Comparison of ENCODE assay signal across 8 cellular contexts in the genomic region with DNA sequence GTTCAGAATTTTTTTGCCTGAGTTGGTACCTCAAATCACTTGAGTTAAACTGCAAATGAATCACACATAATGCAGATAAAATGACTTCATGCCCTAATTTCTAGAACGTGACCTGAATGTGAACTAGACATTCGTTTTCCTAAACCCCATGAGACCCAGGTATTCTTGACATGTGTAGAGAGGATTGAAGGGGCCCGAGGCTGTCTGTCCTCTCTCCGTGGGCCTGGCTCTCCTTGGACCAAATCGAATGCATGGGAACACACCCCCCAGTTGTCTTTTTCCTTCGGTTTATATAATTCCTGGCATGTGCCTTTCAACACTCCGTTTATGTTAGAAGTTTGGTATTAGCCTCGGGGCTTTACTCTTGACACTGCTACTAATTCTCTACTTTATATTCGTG.
A peak's percentile ranks its signal among the peaks of the same experiment; 100 is the strongest.
DNase-seq lines count a peak whose midpoint lies in the region; ATAC-seq and TF ChIP-seq lines count a peak whose summit lies in the region.
"Not testable (repeated sequence)": the region's sequence is repeated elsewhere in the genome, so short reads cannot be mapped to it uniquely, and the experiment has no call there.

No MANE protein-coding gene starts in this region.

- not testable (repeated sequence) for H3K27me3 ChIP-seq in DOHH2 (ENCODE audit: control insufficient read depth, low read length); OCI-LY3 (ENCODE audit: low read depth, low read length); gastroesophageal sphincter; neutrophil; tibial nerve

- TF ChIP-seq POLR2A in gastroesophageal sphincter (IDR thresholded peaks at IDR 0.05); tibial nerve (IDR thresholded peaks at IDR 0.05): not testable (repeated sequence)

- TF ChIP-seq EP300 in gastroesophageal sphincter (IDR thresholded peaks at IDR 0.05); tibial nerve (IDR thresholded peaks at IDR 0.05): not testable (repeated sequence)

- H3K9me2 ChIP-seq in DOHH2 (replicated peaks; ENCODE audit: control insufficient read depth, low read length), result not testable (repeated sequence)

- H3K4me3 ChIP-seq in DOHH2 (ENCODE audit: low read length), result 0 out of 2 replicates have a peak overlapping the region, but pooled peaks have one; percentile 28
- not testable (repeated sequence) for H3K4me3 ChIP-seq in OCI-LY3 (ENCODE audit: low read length); neutrophil (ENCODE audit: low read depth in 1 of 2, low read length in 1 of 2)
- peak overlapping the region in 1 of 2 donors; percentile 24 for H3K4me3 ChIP-seq in gastroesophageal sphincter
- peak overlapping the region in 1 of 4 donors; percentile 24 for H3K4me3 ChIP-seq in tibial nerve

- not testable (repeated sequence) for H3K36me3 ChIP-seq in DOHH2 (ENCODE audit: control insufficient read depth, low read length); OCI-LY3 (replicated peaks; ENCODE audit: low read depth, low read length); gastroesophageal sphincter; neutrophil; tibial nerve

- peak overlapping the region; percentile 51 for H3K4me2 ChIP-seq in DOHH2 (ENCODE audit: low read length)
- peak overlapping the region; percentile 41 for H3K4me2 ChIP-seq in OCI-LY3 (ENCODE audit: low read length)

- peaks cover 31% of the 10 kb centered on the region for H3K4me1 Mint-ChIP-seq in activated CD4-positive, alpha-beta memory T cell treated with anti-CD3 and anti-CD28 coated beads, Interleukin-2, amount 10 ng/mL, durations not matched to agents 7 days and 5 days
- peaks cover 13% of the 10 kb centered on the region for H3K4me1 Mint-ChIP-seq in MCF 10A (ENCODE audit: insufficient read depth, unreplicated experiment)

- H3K79me2 ChIP-seq in DOHH2 (ENCODE audit: control insufficient read depth, low read length), result not testable (repeated sequence)
- peaks cover 26% of the 10 kb centered on the region for H3K79me2 ChIP-seq in OCI-LY3 (ENCODE audit: low read length)

- peaks cover 11% of the 10 kb centered on the region for H3K36me3 Mint-ChIP-seq in activated CD4-positive, alpha-beta memory T cell treated with anti-CD3 and anti-CD28 coated beads, Interleukin-2, amount 10 ng/mL, durations not matched to agents 7 days and 5 days (ENCODE audit: low read depth)
- not testable (repeated sequence) for H3K36me3 Mint-ChIP-seq in MCF 10A (ENCODE audit: insufficient read depth, unreplicated experiment)

- ATAC-seq in HG02588 (IDR thresholded peaks at IDR 0.05; ENCODE audit: unreplicated experiment) (peak; percentile 4), gastroesophageal sphincter (peak; percentile 11)

- H3K27ac ChIP-seq in DOHH2 (ENCODE audit: low read depth, low read length), result peak overlapping the region; percentile 28; the same call in 1 of the 2 replicates
- peak overlapping the region; percentile 23; the same call in 1 of the 2 replicates for H3K27ac ChIP-seq in OCI-LY3 (ENCODE audit: low read length)
- peak overlapping the region in 2 of 4 donors; percentile 46 to 48 for H3K27ac ChIP-seq in gastroesophageal sphincter
- H3K27ac ChIP-seq in neutrophil, result peak overlapping the region; percentile 81
- peak overlapping the region in 3 of 4 donors; percentile 3 to 60 (median 33) for H3K27ac ChIP-seq in tibial nerve

- H3K4me1 ChIP-seq in DOHH2 (ENCODE audit: control insufficient read depth, low read length) (peaks cover 28% of the 10 kb centered on the region), OCI-LY3 (ENCODE audit: low read length) (peaks cover 34% of the 10 kb centered on the region), gastroesophageal sphincter (peaks cover 0 to 10% (median 0%) of the 10 kb centered on the region in 3 donors), neutrophil (ENCODE audit: control insufficient read depth in 1 of 2, insufficient read depth in 1 of 2, low read depth in 1 of 2, low read length in 1 of 2) (peaks cover 17 to 20% of the 10 kb centered on the region in 2 experiments)
- H3K4me1 ChIP-seq in tibial nerve, result not testable (repeated sequence)

- H3K9me3 Mint-ChIP-seq in activated CD4-positive, alpha-beta memory T cell treated with anti-CD3 and anti-CD28 coated beads, Interleukin-2, amount 10 ng/mL, durations not matched to agents 7 days and 5 days; MCF 10A (ENCODE audit: unreplicated experiment): not testable (repeated sequence)

- H3F3A ChIP-seq in DOHH2 (ENCODE audit: control insufficient read depth, insufficient read depth), result not testable (repeated sequence)

- H3K4me3 Mint-ChIP-seq in activated CD4-positive, alpha-beta memory T cell treated with anti-CD3 and anti-CD28 coated beads, Interleukin-2, amount 10 ng/mL, durations not matched to agents 7 days and 5 days, result not testable (repeated sequence)
- H3K4me3 Mint-ChIP-seq in MCF 10A (ENCODE audit: unreplicated experiment), result peak overlapping the region; percentile 39

- WGBS in gastroesophageal sphincter (ENCODE audit: low coverage in 1 of 2), 2 donors, result 3% methylated on average over 5 of the region's 9 CpGs; no CpG with 5 or more reads in 1 of the 2 donors
- 11 to 13% methylated on average over 6 of the region's 9 CpGs for WGBS in tibial nerve, 2 donors

- BruUV-seq in MCF 10A (replicated peaks; lab: Mats Ljungman, UMichigan), result not testable (repeated sequence)

- TF ChIP-seq CTCF in DOHH2 (IDR thresholded peaks at IDR 0.05; ENCODE audit: low read depth, low read length, poor library complexity, severe bottlenecking); OCI-LY3 (IDR thresholded peaks at IDR 0.05; ENCODE audit: low read depth, low read length); MCF 10A (IDR thresholded peaks at IDR 0.05; ENCODE audit: unreplicated experiment); gastroesophageal sphincter (IDR thresholded peaks at IDR 0.05); neutrophil (IDR thresholded peaks at IDR 0.05); tibial nerve (IDR thresholded peaks at IDR 0.05): not testable (repeated sequence)

- intact Hi-C loops in MCF 10A (cut with micrococcal nuclease), result not testable (repeated sequence)

- not testable (repeated sequence) for H4K20me1 ChIP-seq in DOHH2 (ENCODE audit: control insufficient read depth, insufficient read depth, low read depth, low read length); OCI-LY3 (ENCODE audit: insufficient read depth, low read length)

- not testable (repeated sequence) for H3K9ac ChIP-seq in OCI-LY3 (ENCODE audit: low read length)

- not testable (repeated sequence) for H3K9me3 ChIP-seq in DOHH2 (ENCODE audit: control insufficient read depth, insufficient read depth, low read length); OCI-LY3 (ENCODE audit: insufficient read depth, low read length); gastroesophageal sphincter; neutrophil; tibial nerve

- POLR2A ChIA-PET in activated CD4-positive, alpha-beta memory T cell treated with anti-CD3 and anti-CD28 coated beads, Interleukin-2, amount 10 ng/mL, durations not matched to agents 7 days and 5 days (lab: Charles Lee); MCF 10A (lab: Yijun Ruan, JAX): not testable (repeated sequence)

- not testable (repeated sequence) for H2AFZ ChIP-seq in OCI-LY3 (ENCODE audit: low read depth, low read length)

- not testable (repeated sequence) for H3K27me3 Mint-ChIP-seq in activated CD4-positive, alpha-beta memory T cell treated with anti-CD3 and anti-CD28 coated beads, Interleukin-2, amount 10 ng/mL, durations not matched to agents 7 days and 5 days; MCF 10A (ENCODE audit: insufficient read depth, unreplicated experiment)

- CTCF ChIA-PET in activated CD4-positive, alpha-beta memory T cell treated with anti-CD3 and anti-CD28 coated beads, Interleukin-2, amount 10 ng/mL, durations not matched to agents 7 days and 5 days (lab: Charles Lee); MCF 10A (lab: Yijun Ruan, JAX): not testable (repeated sequence)

- not testable (repeated sequence) for DNase-seq in activated CD4-positive, alpha-beta memory T cell treated with anti-CD3 and anti-CD28 coated beads, Interleukin-2, amount 10 ng/mL, durations not matched to agents 7 days and 5 days; MCF 10A (ENCODE audit: unreplicated experiment); tibial nerve (ENCODE audit: low spot score in 2 of 2)

- peak overlapping the region; percentile 70 for H3K27ac Mint-ChIP-seq in activated CD4-positive, alpha-beta memory T cell treated with anti-CD3 and anti-CD28 coated beads, Interleukin-2, amount 10 ng/mL, durations not matched to agents 7 days and 5 days
- H3K27ac Mint-ChIP-seq in MCF 10A (ENCODE audit: low read depth, unreplicated experiment), result peak overlapping the region; percentile 57
